In the genomic region with DNA sequence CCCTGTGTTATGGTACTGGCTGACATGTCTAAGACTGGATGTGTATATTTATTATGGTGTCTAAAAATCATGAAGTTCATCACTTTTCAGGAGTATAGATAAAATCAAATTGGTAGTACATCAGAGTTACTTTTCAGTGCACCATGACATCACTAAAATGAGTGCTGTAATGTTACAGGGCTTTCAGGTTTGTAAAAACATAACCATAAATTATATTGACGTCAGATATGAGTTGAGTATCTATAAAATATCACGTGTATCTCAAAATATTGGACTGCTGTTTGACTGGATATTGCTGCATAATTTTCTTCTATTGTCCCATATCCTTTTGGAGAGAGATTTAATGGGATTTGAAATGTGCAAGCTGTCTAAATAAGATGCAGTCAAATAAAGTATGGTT, we compare ENCODE assay signal across 16 cellular contexts. TPM values are rescaled to one million over a fixed set of nuclear protein-coding genes. Genes with fewer than 3 reads are reported as not detected.
A peak's percentile ranks its signal among the peaks of the same experiment; 100 is the strongest.
DNase-seq lines count a peak whose midpoint lies in the region; ATAC-seq and TF ChIP-seq lines count a peak whose summit lies in the region.
"Had no signal": no experiment of that assay in that cellular context is flagged by ENCODE, and none has a peak within 500 bp of the region (broad histone marks: within the 10 kb centered on the region; RNA-seq: fewer than 3 reads in every experiment).

No MANE protein-coding gene starts in this region.

- peaks cover 22% of the 10 kb centered on the region for H3K4me1 Mint-ChIP-seq in activated T-cell treated with anti-CD3 and anti-CD28 coated beads, Interleukin-2, amount 50 U/mL, for 24 hours (ENCODE audit: low read depth)
- H3K4me1 Mint-ChIP-seq: CD14-positive monocyte had no signal

- no peak overlapping the region for H2AFZ ChIP-seq in MM.1S (ENCODE audit: low read length)

- H3K27ac ChIP-seq in MM.1S (ENCODE audit: low read length) = no peak overlapping the region
- H3K27ac ChIP-seq: BLaER1 had no signal

- ATAC-seq in left colon (peak; percentile 53), GM18867 (IDR thresholded peaks at IDR 0.05; ENCODE audit: unreplicated experiment) (no peak)
- ATAC-seq: HCT116 had no signal

- peaks cover 48% of the 10 kb centered on the region for H3K36me3 Mint-ChIP-seq in activated T-cell treated with anti-CD3 and anti-CD28 coated beads, Interleukin-2, amount 50 U/mL, for 24 hours (ENCODE audit: low read depth)

- H3F3A ChIP-seq in MM.1S (ENCODE audit: insufficient read depth, low read length) = no peaks in the 10 kb centered on the region

- no peak for TF ChIP-seq CTCF in MM.1S (IDR thresholded peaks at IDR 0.05; ENCODE audit: low read length)

- no peak overlapping the region for H3K4me3 Mint-ChIP-seq in activated T-cell treated with anti-CD3 and anti-CD28 coated beads, Interleukin-2, amount 50 U/mL, for 24 hours
- H3K4me3 Mint-ChIP-seq: CD14-positive monocyte had no signal

- H3K27me3 Mint-ChIP-seq in activated T-cell treated with anti-CD3 and anti-CD28 coated beads, Interleukin-2, amount 50 U/mL, for 24 hours = no peaks in the 10 kb centered on the region

- H3K4me3 ChIP-seq in MM.1S (ENCODE audit: low read length) = no peak overlapping the region
- H3K4me3 ChIP-seq: BLaER1 had no signal

- H3K9me3 ChIP-seq in MM.1S (replicated peaks; ENCODE audit: insufficient read depth, low read length) = no peaks in the 10 kb centered on the region
- H3K9me3 ChIP-seq: BLaER1 had no signal

- H3K4me1 ChIP-seq in MM.1S (ENCODE audit: low read length) = no peaks in the 10 kb centered on the region
- H3K4me1 ChIP-seq: BLaER1 had no signal

- CTCF ChIA-PET in HEK293T (lab: Yijun Ruan, JAX) = no interaction called here

- H3K4me2 ChIP-seq in MM.1S (ENCODE audit: low read depth, low read length) = no peak overlapping the region
- H3K4me2 ChIP-seq: BLaER1 had no signal

- intact Hi-C loops in left colon (cut with DNase I, micrococcal nuclease) = no loop called here

- no peaks in the 10 kb centered on the region for H3K9me3 Mint-ChIP-seq in activated T-cell treated with anti-CD3 and anti-CD28 coated beads, Interleukin-2, amount 50 U/mL, for 24 hours
- H3K9me3 Mint-ChIP-seq: CD14-positive monocyte had no signal

- H3K27me3 ChIP-seq in MM.1S (replicated peaks; ENCODE audit: insufficient read depth, low read length) = no peaks in the 10 kb centered on the region
- H3K27me3 ChIP-seq: BLaER1 had no signal

- DNase-seq in activated T-cell treated with anti-CD3 and anti-CD28 coated beads, Interleukin-2, amount 50 U/mL, for 24 hours = no peak
- DNase-seq in activated T-cell treated with anti-CD3 and anti-CD28 coated beads, Interleukin-2, amount 50 U/mL, for 1 hour = no peak
- no peak for DNase-seq in HEK293T (ENCODE audit: extremely low spot score)
- no peak for DNase-seq in left colon
- no peak for DNase-seq in MM.1S
- DNase-seq in NCI-H128 (lab: John Stamatoyannopoulos, UW; ENCODE audit: unreplicated experiment) = no peak
- DNase-seq: 8988T, DMS153, DMS79, GDM1, GOT3, H7 had no signal

- H3K9me2 ChIP-seq in MM.1S (replicated peaks; ENCODE audit: insufficient read depth, low read length) = no peaks in the 10 kb centered on the region

- H3K27ac Mint-ChIP-seq in activated T-cell treated with anti-CD3 and anti-CD28 coated beads, Interleukin-2, amount 50 U/mL, for 24 hours = peak overlapping the region; percentile 15
- H3K27ac Mint-ChIP-seq: CD14-positive monocyte had no signal

- no peak overlapping the region for H3K9ac ChIP-seq in MM.1S (ENCODE audit: low read length)
- H3K9ac ChIP-seq: BLaER1 had no signal

- POLR2A ChIA-PET in HEK293T (lab: Yijun Ruan, JAX) = no interaction called here

- H4K20me1 ChIP-seq in MM.1S (ENCODE audit: insufficient read depth, low read length) = no peaks in the 10 kb centered on the region

- H3K79me2 ChIP-seq in MM.1S (ENCODE audit: low read length) = no peaks in the 10 kb centered on the region

- no peaks in the 10 kb centered on the region for H3K36me3 ChIP-seq in MM.1S (replicated peaks; ENCODE audit: insufficient read depth, low read length)

TF ChIP-seq in HEK293T, 16 proteins besides CTCF, POLR2A, EP300 and RAD21:
- TF ChIP-seq, protein P1, sequence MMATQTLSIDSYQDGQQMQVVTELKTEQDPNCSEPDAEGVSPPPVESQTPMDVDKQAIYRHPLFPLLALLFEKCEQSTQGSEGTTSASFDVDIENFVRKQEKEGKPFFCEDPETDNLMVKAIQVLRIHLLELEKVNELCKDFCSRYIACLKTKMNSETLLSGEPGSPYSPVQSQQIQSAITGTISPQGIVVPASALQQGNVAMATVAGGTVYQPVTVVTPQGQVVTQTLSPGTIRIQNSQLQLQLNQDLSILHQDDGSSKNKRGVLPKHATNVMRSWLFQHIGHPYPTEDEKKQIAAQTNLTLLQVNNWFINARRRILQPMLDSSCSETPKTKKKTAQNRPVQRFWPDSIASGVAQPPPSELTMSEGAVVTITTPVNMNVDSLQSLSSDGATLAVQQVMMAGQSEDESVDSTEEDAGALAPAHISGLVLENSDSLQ (IDR thresholded peaks at IDR 0.05) = peak; percentile 28; the same call in 1 of the 2 replicates
- TF ChIP-seq HDGF (IDR thresholded peaks at IDR 0.05; ENCODE audit: borderline replicate concordance) (no peak), ELF4 (IDR thresholded peaks at IDR 0.05) (no peak), SUZ12 (IDR thresholded peaks at IDR 0.05) (no peak), LEF1 (IDR thresholded peaks at IDR 0.05; ENCODE audit: borderline replicate concordance) (no peak)

RNA-seq across cellular contexts. Expression of gene NAA30, which starts 22.0 kb away (rescaled TPM):
- 10 to 100 TPM; 15.6 to 21.4 TPM for total RNA-seq in left colon
